ENCODE assay signal across 8 cellular contexts in genomic region chr15:77024273-77025065, GRCh38. TPM values are rescaled to one million over a fixed set of nuclear protein-coding genes. Genes with fewer than 3 reads are reported as not detected.
DNase-seq lines count a peak whose midpoint lies in the region; ATAC-seq and TF ChIP-seq lines count a peak whose summit lies in the region.

No MANE protein-coding gene starts in this region.

- no peak for ATAC-seq in HG03571 (IDR thresholded peaks at IDR 0.05; ENCODE audit: unreplicated experiment)

- POLR2A ChIA-PET in PC-9 (lab: Charles Lee; ENCODE audit: unreplicated experiment) = no interaction called here

- peaks cover 4% of the 10 kb centered on the region for H3K4me1 Mint-ChIP-seq in neural progenitor cell

- no TSS peak for BruUV-seq in PC-9 (replicated peaks; lab: Mats Ljungman, UMichigan)

- no peak overlapping the region for H3K4me3 Mint-ChIP-seq in neural progenitor cell

- H3K9me3 ChIP-seq in PC-9 (ENCODE audit: insufficient read depth, low read depth) (no peaks in the 10 kb centered on the region), neural progenitor cell (ENCODE audit: low read depth) (no peaks in the 10 kb centered on the region), thyroid gland (no peaks in the 10 kb centered on the region)

- 24 to 26% methylated on average over 15 to 16 of the region's 17 CpGs for WGBS in thyroid gland, 2 donors

- peak; percentile 14 for DNase-seq in HCEC 1CT
- peak in 1 of 2 experiments; percentile 69 for DNase-seq in PC-9
- DNase-seq in activated T-helper 1 cell treated with anti-CD3 and anti-CD28 coated beads, Interleukin-2, amount 50 U/mL, for 16 hours (ENCODE audit: low read depth in 1 of 2, low spot score in 1 of 2) = peak; percentile 36 to 52
- DNase-seq in fibroblast of mammary gland (ENCODE audit: low read depth) = peak; percentile 36
- peak; percentile 82 for DNase-seq in neural progenitor cell (ENCODE audit: low spot score)
- peak; percentile 63 to 70 for DNase-seq in thyroid gland

- no peaks in the 10 kb centered on the region for H3F3A ChIP-seq in PC-9 (ENCODE audit: insufficient read depth, low read depth)
- H3F3A ChIP-seq in neural progenitor cell (ENCODE audit: low read depth) = no peaks in the 10 kb centered on the region

- H3K27ac ChIP-seq in C4-2B (no peak overlapping the region), PC-9 (no peak overlapping the region), neural progenitor cell (no peak overlapping the region), thyroid gland (no peak overlapping the region)

- H2AFZ ChIP-seq in PC-9 (no peak overlapping the region), neural progenitor cell (replicated peaks) (peak overlapping the region; percentile 30)

- peaks cover 15% of the 10 kb centered on the region for H3K27me3 Mint-ChIP-seq in neural progenitor cell (ENCODE audit: insufficient read depth, low read depth)

- no peak for TF ChIP-seq POLR2A in thyroid gland (IDR thresholded peaks at IDR 0.05)

- H3K9ac ChIP-seq in neural progenitor cell = no peak overlapping the region

- H4K20me1 ChIP-seq in PC-9 (ENCODE audit: insufficient read depth) = no peaks in the 10 kb centered on the region
- H4K20me1 ChIP-seq in neural progenitor cell (ENCODE audit: low read depth) = no peaks in the 10 kb centered on the region

- H3K4me1 ChIP-seq in PC-9 (replicated peaks; ENCODE audit: insufficient read depth) (no peaks in the 10 kb centered on the region), neural progenitor cell (no peaks in the 10 kb centered on the region), thyroid gland (peaks cover 0 to 9% of the 10 kb centered on the region in 2 donors)

- no peaks in the 10 kb centered on the region for H3K9me2 ChIP-seq in PC-9 (ENCODE audit: insufficient read depth)

- H3K4me2 ChIP-seq in PC-9 (no peak overlapping the region), neural progenitor cell (no peak overlapping the region)

- H3K79me2 ChIP-seq in PC-9 (ENCODE audit: low read depth) (no peaks in the 10 kb centered on the region), neural progenitor cell (ENCODE audit: low read depth) (no peaks in the 10 kb centered on the region)

- TF ChIP-seq CTCF in C4-2B (conservative IDR thresholded peaks at IDR 0.05) = peak; percentile 97
- TF ChIP-seq CTCF in PC-9 (conservative IDR thresholded peaks at IDR 0.05) = peak; percentile 98
- TF ChIP-seq CTCF in fibroblast of mammary gland (conservative IDR thresholded peaks at IDR 0.05; ENCODE audit: control insufficient read depth, insufficient read depth, low read depth, low read length) = peak; percentile 85
- TF ChIP-seq CTCF in neural progenitor cell (IDR thresholded peaks at IDR 0.05) = peak; percentile 96
- peak; percentile 77 to 97 (median 88) for TF ChIP-seq CTCF in thyroid gland (IDR thresholded peaks at IDR 0.05)

- CTCF ChIA-PET in PC-9 (lab: Charles Lee) = no interaction called here

- H3K9me3 Mint-ChIP-seq in neural progenitor cell = no peaks in the 10 kb centered on the region

- H3K27ac Mint-ChIP-seq in neural progenitor cell = no peak overlapping the region

- H3K4me3 ChIP-seq in PC-9 = no peak overlapping the region
- no peak overlapping the region for H3K4me3 ChIP-seq in fibroblast of mammary gland (ENCODE audit: control insufficient read depth, low read depth, low read length)
- no peak overlapping the region for H3K4me3 ChIP-seq in neural progenitor cell
- no peak overlapping the region for H3K4me3 ChIP-seq in thyroid gland (replicated peaks in 1 of 3)

- H3K36me3 ChIP-seq in PC-9 (ENCODE audit: low read depth) (no peaks in the 10 kb centered on the region), neural progenitor cell (no peaks in the 10 kb centered on the region), thyroid gland (no peaks in the 10 kb centered on the region)

- H3K27me3 ChIP-seq in PC-9 (ENCODE audit: insufficient read depth, low read depth) (no peaks in the 10 kb centered on the region), neural progenitor cell (no peaks in the 10 kb centered on the region), thyroid gland (no peaks in the 10 kb centered on the region)

- intact Hi-C loops in PC-9 (cut with micrococcal nuclease; ENCODE audit: unreplicated experiment) = loop anchor here (2.0 to 5.0 kb wide), 3 partner anchors 82 to 518 kb away; no protein-coding TSS in a partner anchor
- intact Hi-C loops in thyroid gland (cut with DNase I) = loop anchor here (5.0 to 10.0 kb wide), 2 partner anchors 80 to 523 kb away; no protein-coding TSS in a partner anchor

- H3K36me3 Mint-ChIP-seq in neural progenitor cell = no peaks in the 10 kb centered on the region

RNA-seq across cellular contexts. Expression of gene PSTPIP1, which starts 29.5 kb away (rescaled TPM):
- total RNA-seq in PC-9 (2021) (not detected in 2 replicates), neural progenitor cell (ENCODE audit: low replicate concordance) (0.19 and 0.77 TPM in 2 replicates), thyroid gland (1 to 10 TPM; 1.4 to 6.9 (median 3.7) TPM)

RNA-seq across cellular contexts. Expression of gene TSPAN3, which starts 46.4 kb away (rescaled TPM):
- total RNA-seq in PC-9 (2021) (133 and 151 TPM in 2 replicates), neural progenitor cell (ENCODE audit: low replicate concordance) (331 and 474 TPM in 2 replicates), thyroid gland (100 to 1,000 TPM; 330 to 637 (median 593) TPM)
